11 cellular contexts compared by ENCODE assay signal in genomic region chr5:151215546-151215880, GRCh38. TPM values are rescaled to one million over a fixed set of nuclear protein-coding genes. Genes with fewer than 3 reads are reported as not detected.
DNase-seq lines count a peak whose midpoint lies in the region; ATAC-seq and TF ChIP-seq lines count a peak whose summit lies in the region.
"Had no signal": no experiment of that assay in that cellular context is flagged by ENCODE, and none has a peak within 500 bp of the region (broad histone marks: within the 10 kb centered on the region; RNA-seq: fewer than 3 reads in every experiment).

No MANE protein-coding gene starts in this region.

- peak overlapping the region; percentile 62 for H3K4me3 ChIP-seq in OCI-LY1 (ENCODE audit: low read depth, low read length, poor library complexity, severe bottlenecking)
- H3K4me3 ChIP-seq in gastroesophageal sphincter = no peak overlapping the region
- H3K4me3 ChIP-seq in spleen = peak overlapping the region in 1 of 8 donors; percentile 63

- no peaks in the 10 kb centered on the region for H3K9me2 ChIP-seq in OCI-LY1 (ENCODE audit: low read depth, low read length)

- no peak for TF ChIP-seq POLR2A in gastroesophageal sphincter (IDR thresholded peaks at IDR 0.05)
- TF ChIP-seq POLR2A in spleen (IDR thresholded peaks at IDR 0.05) = no peak

- H3K4me1 ChIP-seq in OCI-LY1 (ENCODE audit: insufficient read depth, low read length, severe bottlenecking) (peaks cover 98% of the 10 kb centered on the region), gastroesophageal sphincter (peaks cover 8 to 100% (median 54%) of the 10 kb centered on the region in 3 donors), spleen (peaks cover 80 to 100% (median 100%) of the 10 kb centered on the region in 6 donors)

- H3F3A ChIP-seq in OCI-LY1 (ENCODE audit: insufficient read depth, low read length) = peaks cover 13% of the 10 kb centered on the region

- CTCF ChIA-PET in GM10248 (lab: Yijun Ruan, JAX) = interaction anchor here (1.0 to 2.5 kb wide), 4 partner anchors 8 to 101 kb away, joined by 3 to 12 read pairs (median 6); partner anchors contain the start of genes CCDC69 and GM2A

- H2AFZ ChIP-seq in OCI-LY1 (ENCODE audit: low read length) = no peak overlapping the region

- intact Hi-C loops in spleen (cut with DNase I; ENCODE audit: low total_unique reads) = no loop called here

- peaks cover 69% of the 10 kb centered on the region for H3K4me1 Mint-ChIP-seq in T-helper 1 cell treated with Interleukin-12 subunit alpha and Interleukin-12 subunit beta and Interleukin-4 antibody, amounts not matched to agents 30 μg/mL and 1 μg/mL, for 36 hours (ENCODE audit: low read depth)

- no peaks in the 10 kb centered on the region for H3K27me3 ChIP-seq in OCI-LY1 (ENCODE audit: insufficient read depth, low read length)
- no peaks in the 10 kb centered on the region for H3K27me3 ChIP-seq in gastroesophageal sphincter
- H3K27me3 ChIP-seq in spleen (replicated peaks in 1 of 7) = no peaks in the 10 kb centered on the region

- DNase-seq in T-helper 1 cell = no peak
- no peak for DNase-seq in spleen
- DNase-seq in GM10248 (ENCODE audit: extremely low spot score) = no peak
- DNase-seq: NCI-H526, occipital lobe had no signal

- no peaks in the 10 kb centered on the region for H3K27me3 Mint-ChIP-seq in T-helper 1 cell treated with Interleukin-12 subunit alpha and Interleukin-12 subunit beta and Interleukin-4 antibody, amounts not matched to agents 30 μg/mL and 1 μg/mL, for 36 hours (ENCODE audit: low read depth)

- H3K27ac ChIP-seq in OCI-LY1 (ENCODE audit: low read depth, low read length, poor library complexity, severe bottlenecking) (peak overlapping the region; percentile 98), gastroesophageal sphincter (peak overlapping the region; percentile 0 to 94 (median 90)), spleen (peak overlapping the region; percentile 84 to 98 (median 94))
- H3K27ac ChIP-seq: 22Rv1 had no signal

- no peak for ATAC-seq in gastroesophageal sphincter
- no peak for ATAC-seq in GM18502 (IDR thresholded peaks at IDR 0.05; ENCODE audit: poor library complexity, unreplicated experiment)
- ATAC-seq in HG03342 (IDR thresholded peaks at IDR 0.05; ENCODE audit: unreplicated experiment) = no peak

- TF ChIP-seq CTCF in OCI-LY1 (IDR thresholded peaks at IDR 0.05; ENCODE audit: low read length) (no peak), gastroesophageal sphincter (IDR thresholded peaks at IDR 0.05) (no peak), spleen (IDR thresholded peaks at IDR 0.05 in 8 of 11, conservative IDR thresholded peaks at IDR 0.05 in 3 of 11) (no peak), GM10248 (IDR thresholded peaks at IDR 0.05; ENCODE audit: control extremely low read depth, extremely low read depth, low read depth, missing control alignments) (no peak)

- H3K27ac Mint-ChIP-seq in T-helper 1 cell treated with Interleukin-12 subunit alpha and Interleukin-12 subunit beta and Interleukin-4 antibody, amounts not matched to agents 30 μg/mL and 1 μg/mL, for 36 hours = peak overlapping the region; percentile 84

- H3K9ac ChIP-seq in OCI-LY1 (ENCODE audit: low read length) = peak overlapping the region; percentile 84

- no peaks in the 10 kb centered on the region for H3K9me3 Mint-ChIP-seq in T-helper 1 cell treated with Interleukin-12 subunit alpha and Interleukin-12 subunit beta and Interleukin-4 antibody, amounts not matched to agents 30 μg/mL and 1 μg/mL, for 36 hours

- H3K36me3 ChIP-seq in OCI-LY1 (ENCODE audit: insufficient read depth, low read length) (peaks cover 69% of the 10 kb centered on the region), gastroesophageal sphincter (peaks cover 0 to 8% of the 10 kb centered on the region in 2 donors), spleen (peaks cover 0 to 51% (median 3%) of the 10 kb centered on the region in 6 donors)

- no peaks in the 10 kb centered on the region for H3K9me3 ChIP-seq in OCI-LY1 (ENCODE audit: low read length)
- no peaks in the 10 kb centered on the region for H3K9me3 ChIP-seq in gastroesophageal sphincter
- H3K9me3 ChIP-seq in spleen = no peaks in the 10 kb centered on the region

- H3K4me2 ChIP-seq in OCI-LY1 (ENCODE audit: low read length) = peak overlapping the region; percentile 80

- peaks cover 68% of the 10 kb centered on the region for H3K36me3 Mint-ChIP-seq in T-helper 1 cell treated with Interleukin-12 subunit alpha and Interleukin-12 subunit beta and Interleukin-4 antibody, amounts not matched to agents 30 μg/mL and 1 μg/mL, for 36 hours (ENCODE audit: low read depth)

- peak overlapping the region; percentile 93 for H3K4me3 Mint-ChIP-seq in T-helper 1 cell treated with Interleukin-12 subunit alpha and Interleukin-12 subunit beta and Interleukin-4 antibody, amounts not matched to agents 30 μg/mL and 1 μg/mL, for 36 hours

- WGBS in gastroesophageal sphincter (ENCODE audit: low coverage in 1 of 2), 2 donors = 63% methylated on average over 2 of the region's 2 CpGs; no CpG with 5 or more reads in 1 of the 2 donors
- WGBS in spleen, 5 donors = 64 to 91% (median 81%) methylated on average over 2 of the region's 2 CpGs

- H4K20me1 ChIP-seq in OCI-LY1 (ENCODE audit: insufficient read depth, low read length) = no peaks in the 10 kb centered on the region

- H3K79me2 ChIP-seq in OCI-LY1 (ENCODE audit: insufficient read depth, low read length) = peaks cover 50% of the 10 kb centered on the region

- TF ChIP-seq EP300 in gastroesophageal sphincter (IDR thresholded peaks at IDR 0.05) = no peak

- POLR2A ChIA-PET in GM10248 (lab: Yijun Ruan, JAX) = interaction anchor here (0.6 to 6.5 kb wide), 3 partner anchors 9 to 803 kb away, joined by 3 to 53 read pairs (median 3); partner anchors contain the start of genes CCDC69, CD74 and GM2A

RNA-seq across cellular contexts. Expression of gene CCDC69, which starts 8.4 kb away (rescaled TPM):
- total RNA-seq in gastroesophageal sphincter = 100 to 1,000 TPM; 204 to 317 (median 256) TPM
- 100 to 1,000 TPM in 4 of 7 donors, 10 to 100 TPM in 3; 68.4 to 145 (median 106) TPM for total RNA-seq in spleen
- polyA plus RNA-seq in spleen = 10 to 100 TPM; 37.7 to 90.3 (median 39.3) TPM

RNA-seq across cellular contexts. Expression of gene GM2A, which starts 37.5 kb away (rescaled TPM):
- 10 to 100 TPM; 23.3 to 37.2 (median 29.1) TPM for total RNA-seq in gastroesophageal sphincter
- 10 to 100 TPM; 54.7 to 95.7 (median 73.7) TPM for total RNA-seq in spleen
- polyA plus RNA-seq in spleen = 10 to 100 TPM; 31.6 to 86.2 (median 48.4) TPM

RNA-seq across cellular contexts. Expression of gene ANXA6, which starts 57.9 kb away (rescaled TPM):
- total RNA-seq in gastroesophageal sphincter = 100 to 1,000 TPM; 359 to 435 (median 375) TPM
- 100 to 1,000 TPM; 142 to 295 (median 210) TPM for total RNA-seq in spleen
- polyA plus RNA-seq in spleen = 100 to 1,000 TPM; 141 to 186 (median 155) TPM
